Comparison of ENCODE assay signal across 9 cellular contexts in genomic region chr5:132428811-132429440, GRCh38. TPM values are rescaled to one million over a fixed set of nuclear protein-coding genes. Genes with fewer than 3 reads are reported as not detected.
A peak's percentile ranks its signal among the peaks of the same experiment; 100 is the strongest.
DNase-seq lines count a peak whose midpoint lies in the region; ATAC-seq and FAIRE-seq lines count a peak whose summit lies in the region.
"Had no signal": no experiment of that assay in that cellular context is flagged by ENCODE, and none has a peak within 500 bp of the region (broad histone marks: within the 10 kb centered on the region; RNA-seq: fewer than 3 reads in every experiment).

No MANE protein-coding gene starts in this region.

- in situ Hi-C loops in ACHN (cut with HindIII; ENCODE audit: low pct_ligation_motif_present, low pct_unique_long_range_greater_than_20kb, low sequenced_read_pairs) = no loop called here

- DNase-seq in ACHN = peak; percentile 67
- DNase-seq in HTR-8/SVneo (ENCODE audit: insufficient read length, low spot score) = peak; percentile 78
- peak; percentile 85 for DNase-seq in astrocyte of the hippocampus (ENCODE audit: low read depth, low spot score)
- peak; percentile 85 for DNase-seq in myocyte (ENCODE audit: low read depth)
- no peak for DNase-seq in hippocampal formation (lab: John Stamatoyannopoulos, UW)
- DNase-seq in SIG-M5 (lab: John Stamatoyannopoulos, UW) = no peak
- DNase-seq in ecto neural progenitor cell (ENCODE audit: low spot score) = no peak
- DNase-seq: GF-D8 had no signal

- FAIRE-seq in HTR-8/SVneo (lab: Jason Lieb, UNC) = no peak

- ATAC-seq in GM19452 (IDR thresholded peaks at IDR 0.05; ENCODE audit: unreplicated experiment) = no peak

RNA-seq across cellular contexts. Expression of gene SLC22A5, which starts 59.4 kb away (rescaled TPM):
- total RNA-seq in myocyte = 4.8 and 13.4 TPM in 2 replicates
- polyA plus RNA-seq in myocyte (2012) = 13.1 TPM

Comparison
In these comparisons a context has a peak if more than half of its experiments do, and no peak if none do; other contexts are left out.
1. DNase-seq: peak in ACHN (single experiment), HTR-8/SVneo (single experiment), astrocyte of the hippocampus (single experiment) and myocyte (single experiment); none in hippocampal formation (0 of 2), SIG-M5 (single experiment) and ecto neural progenitor cell (single experiment).